Comparison of ENCODE assay signal across 21 cellular contexts in the genomic region with DNA sequence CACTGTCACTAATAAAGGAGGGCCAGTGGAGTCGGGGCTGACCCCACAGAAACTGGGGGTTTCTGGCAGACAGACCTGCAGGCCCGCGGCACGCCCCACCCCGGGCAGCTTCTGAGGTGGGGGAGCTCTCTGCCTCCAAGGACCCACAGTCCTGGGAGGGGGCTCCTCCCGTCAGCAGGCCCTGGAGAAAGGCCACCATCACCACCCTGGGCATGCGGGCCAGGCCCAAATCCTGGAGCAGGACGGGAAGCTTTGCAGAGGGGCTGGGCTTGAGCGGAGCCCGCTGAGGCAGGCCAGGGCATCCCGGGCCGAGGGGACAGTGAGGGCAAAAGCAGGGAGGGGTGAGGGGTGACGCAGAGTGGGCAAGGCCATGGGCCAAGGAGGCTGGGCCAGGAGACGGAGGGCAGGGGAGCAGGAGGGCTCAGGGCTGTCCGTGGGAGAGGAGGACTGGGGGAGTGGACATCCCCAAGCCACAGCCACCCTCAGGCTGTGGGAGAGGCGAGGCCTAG. TPM values are rescaled to one million over a fixed set of nuclear protein-coding genes. Genes with fewer than 3 reads are reported as not detected.
DNase-seq lines count a peak whose midpoint lies in the region; ATAC-seq, FAIRE-seq and TF ChIP-seq lines count a peak whose summit lies in the region.
"Had no signal": no experiment of that assay in that cellular context is flagged by ENCODE, and none has a peak within 500 bp of the region (broad histone marks: within the 10 kb centered on the region; RNA-seq: fewer than 3 reads in every experiment).

No MANE protein-coding gene starts in this region.

- TF ChIP-seq EP300 in HepG2 (IDR thresholded peaks at IDR 0.05; ENCODE audit: low read depth in 2 of 2, low read length in 2 of 2) (no peak), HepG2 (CRISPR knock-in tag; IDR thresholded peaks at IDR 0.05; ENCODE audit: borderline replicate concordance) (no peak), suprapubic skin (IDR thresholded peaks at IDR 0.05) (no peak)

- H3K79me2 ChIP-seq in HepG2 (ENCODE audit: insufficient read depth, low read length), result no peaks in the 10 kb centered on the region

- POLR2A ChIA-PET in T-cell (lab: Charles Lee) (no interaction called here), HepG2 (lab: Yijun Ruan, JAX) (no interaction called here)

- BruUV-seq in HepG2 (replicated peaks; lab: Mats Ljungman, UMichigan), result no TSS peak

- TF ChIP-seq POLR2A in HepG2 (IDR thresholded peaks at IDR 0.05; ENCODE audit: insufficient read depth in 1 of 2, low read depth in 2 of 2, low read length in 2 of 2) (no peak), suprapubic skin (IDR thresholded peaks at IDR 0.05) (no peak)

- no peak for TF ChIP-seq CTCF in left ventricle myocardium inferior (IDR thresholded peaks at IDR 0.05; ENCODE audit: borderline replicate concordance)
- TF ChIP-seq CTCF in right atrium auricular region (IDR thresholded peaks at IDR 0.05), result no peak
- no peak for TF ChIP-seq CTCF in HepG2 (CRISPR knock-in tag; IDR thresholded peaks at IDR 0.05)
- TF ChIP-seq CTCF in suprapubic skin (IDR thresholded peaks at IDR 0.05), result no peak
- TF ChIP-seq CTCF in GM10266 (IDR thresholded peaks at IDR 0.05; ENCODE audit: control insufficient read depth, insufficient read depth, low read depth, missing control alignments), result no peak

- H2AFZ ChIP-seq in HepG2 (ENCODE audit: low read length), result no peak overlapping the region

- no peak for DNase-seq in left ventricle myocardium inferior
- no peak for DNase-seq in right atrium auricular region (ENCODE audit: low spot score)
- DNase-seq in T-cell, result no peak
- DNase-seq in HepG2 (ENCODE audit: low spot score), result no peak
- peak in 1 of 2 donors; percentile 68 for DNase-seq in suprapubic skin (ENCODE audit: low spot score in 2 of 2)
- no peak for DNase-seq in GM10266 (ENCODE audit: extremely low spot score)
- DNase-seq in LoVo (ENCODE audit: low spot score), result no peak
- DNase-seq: activated T-cell treated with anti-CD3 and anti-CD28 coated beads, Interleukin-2, amount 50 U/mL, for 72 hours; Calu3; central memory CD4-positive, alpha-beta T cell; midbrain; NCI-H2029; NCI-H510A treated with DMSO at 0.1 percent for 48 hours; OCI-M1; stimulated activated CD4-positive, alpha-beta T cell treated with anti-CD3 and anti-CD28 coated beads, Interleukin-1b, Interleukin-23, amount 100 ng/mL, for 48 hours had no signal

- FAIRE-seq in HepG2 (lab: Jason Lieb, UNC), result no peak

- CTCF ChIA-PET in T-cell (lab: Charles Lee) (interaction anchor here (0.6 to 0.7 kb wide), 2 partner anchors 167 to 194 kb away, joined by 3 read pairs; no protein-coding TSS in a partner anchor), HepG2 (lab: Yijun Ruan, JAX; ENCODE audit: low intra/inter-chr PET ratio, low total read pairs) (no interaction called here)

- peak overlapping the region; percentile 75 to 89 for H3K27ac Mint-ChIP-seq in T-cell
- H3K27ac Mint-ChIP-seq: activated T-cell treated with anti-CD3 and anti-CD28 coated beads, Interleukin-2, amount 50 U/mL, for 72 hours had no signal

- H3K4me3 ChIP-seq in left ventricle myocardium inferior, result no peak overlapping the region
- H3K4me3 ChIP-seq in right atrium auricular region, result no peak overlapping the region
- no peak overlapping the region for H3K4me3 ChIP-seq in HepG2 (replicated peaks in 1 of 3; ENCODE audit: insufficient read depth in 1 of 3, low read depth in 2 of 3, low read length in 3 of 3)
- no peak overlapping the region for H3K4me3 ChIP-seq in suprapubic skin
- H3K4me3 ChIP-seq: adrenal gland, right lobe of liver, thoracic aorta had no signal

- in situ Hi-C loops in HepG2 (cut with HindIII; ENCODE audit: extremely low pct_ligation_motif_present, low pct_unique_long_range_greater_than_20kb), result no loop called here

- WGBS in HepG2 (ENCODE audit: low lambda C conversion rate), result 36% methylated on average over 14 of the region's 16 CpGs
- WGBS in suprapubic skin, result 43% methylated on average over 6 of the region's 16 CpGs

- H3K27ac ChIP-seq in left ventricle myocardium inferior (replicated peaks) (peak overlapping the region; percentile 71), right atrium auricular region (no peak overlapping the region), HepG2 (ENCODE audit: extremely low read length, insufficient read depth, low read length) (no peak overlapping the region), suprapubic skin (peak overlapping the region; percentile 40)
- H3K27ac ChIP-seq: adrenal gland, right lobe of liver, thoracic aorta had no signal

- H3K4me1 ChIP-seq in left ventricle myocardium inferior (peaks cover 29% of the 10 kb centered on the region), right atrium auricular region (peaks cover 0 to 27% of the 10 kb centered on the region in 2 donors), HepG2 (ENCODE audit: insufficient read depth, low read length) (no peaks in the 10 kb centered on the region), suprapubic skin (peaks cover 37% of the 10 kb centered on the region)
- H3K4me1 ChIP-seq: adrenal gland, right lobe of liver had no signal

- peaks cover 55% of the 10 kb centered on the region for H3K27me3 ChIP-seq in left ventricle myocardium inferior (ENCODE audit: low read depth)
- H3K27me3 ChIP-seq in right atrium auricular region, result no peaks in the 10 kb centered on the region
- peaks cover 10 to 59% of the 10 kb centered on the region in 2 experiments; a peak in 4 of 5 replicates for H3K27me3 ChIP-seq in HepG2 (ENCODE audit: control insufficient read depth in 1 of 2, insufficient read depth in 2 of 2, low read length in 2 of 2)
- H3K27me3 ChIP-seq in suprapubic skin, result peaks cover 38% of the 10 kb centered on the region
- H3K27me3 ChIP-seq: right lobe of liver had no signal

- no peak for TF ChIP-seq RAD21 in HepG2 (CRISPR knock-in tag; IDR thresholded peaks at IDR 0.05)

- no peaks in the 10 kb centered on the region for H3K36me3 ChIP-seq in left ventricle myocardium inferior
- no peaks in the 10 kb centered on the region for H3K36me3 ChIP-seq in right atrium auricular region
- H3K36me3 ChIP-seq in HepG2 (replicated peaks in 1 of 2; ENCODE audit: control insufficient read depth in 1 of 2, insufficient read depth in 2 of 2, low read length in 2 of 2), result no peaks in the 10 kb centered on the region
- no peaks in the 10 kb centered on the region for H3K36me3 ChIP-seq in suprapubic skin
- H3K36me3 ChIP-seq: adrenal gland, right lobe of liver, thoracic aorta had no signal

- intact Hi-C loops in left ventricle myocardium inferior (cut with micrococcal nuclease), result no loop called here
- intact Hi-C loops in HepG2 (cut with micrococcal nuclease; ENCODE audit: unreplicated experiment), result no loop called here

- H3K9ac ChIP-seq in HepG2 (ENCODE audit: insufficient read depth, low read depth, low read length), result no peak overlapping the region

- H3K36me3 Mint-ChIP-seq in T-cell, result no peaks in the 10 kb centered on the region
- H3K36me3 Mint-ChIP-seq: IgD-negative memory B cell had no signal

- no peaks in the 10 kb centered on the region for H3K9me3 ChIP-seq in left ventricle myocardium inferior (replicated peaks)
- H3K9me3 ChIP-seq in right atrium auricular region, result no peaks in the 10 kb centered on the region
- no peaks in the 10 kb centered on the region for H3K9me3 ChIP-seq in HepG2 (ENCODE audit: low read length)
- no peaks in the 10 kb centered on the region for H3K9me3 ChIP-seq in suprapubic skin
- H3K9me3 ChIP-seq: adrenal gland, right lobe of liver, thoracic aorta had no signal

- no peaks in the 10 kb centered on the region for H3K27me3 Mint-ChIP-seq in T-cell

- H4K20me1 ChIP-seq in HepG2 (ENCODE audit: insufficient read depth, low read length), result no peaks in the 10 kb centered on the region

- H3K4me2 ChIP-seq in HepG2 (ENCODE audit: low read depth, low read length), result no peak overlapping the region

- peaks cover 31 to 41% (median 31%) of the 10 kb centered on the region in 3 donors for H3K4me1 Mint-ChIP-seq in T-cell

- H3K9me3 Mint-ChIP-seq in T-cell, result no peaks in the 10 kb centered on the region
- H3K9me3 Mint-ChIP-seq: activated T-cell treated with anti-CD3 and anti-CD28 coated beads, Interleukin-2, amount 50 U/mL, for 72 hours had no signal

- ATAC-seq in T-cell (replicated peaks in 1 of 4) (no peak), HepG2 (peak; percentile 44; the same call in 2 of the 3 replicates), HG02852 (IDR thresholded peaks at IDR 0.05; ENCODE audit: unreplicated experiment) (no peak)

- H3K4me3 Mint-ChIP-seq in T-cell, result peak overlapping the region in 1 of 3 donors; percentile 73

RNA-seq across cellular contexts. Expression of gene GPR132, which starts 11.1 kb away (rescaled TPM):
- total RNA-seq in left ventricle myocardium inferior (1.0 TPM), right atrium auricular region (1 to 10 TPM in 1 of 2 donors, under 1 TPM in 1; 0.67 to 1.2 TPM), T-cell (10 to 100 TPM; 47.0 to 58.0 (median 49.7) TPM), HepG2 (2016; rRNA removed; fragmentation: Illumina TruSeq; extraction: Trizol) (not detected in 2 replicates), suprapubic skin (1 to 10 TPM in 2 of 4 donors, under 1 TPM in 2; 0.95 to 2.7 (median 1.3) TPM)
- total RNA-seq in HepG2 (2016; cell fraction: cytosol; rRNA removed; fragmentation: Illumina TruSeq; extraction: Trizol; ENCODE audit: low read depth), result not detected in 2 replicates
- total RNA-seq in HepG2 (2016; cell fraction: insoluble cytoplasmic fraction; rRNA removed; fragmentation: Illumina TruSeq; extraction: Trizol), result not detected in 2 replicates
- not detected in 2 replicates for total RNA-seq in HepG2 (2016; cell fraction: membrane; rRNA removed; fragmentation: Illumina TruSeq; extraction: Trizol)
- total RNA-seq in HepG2 (2016; cell fraction: nucleus; rRNA removed; fragmentation: Illumina TruSeq; extraction: Trizol), result not detected in 2 replicates
- not detected in 2 replicates for polyA plus RNA-seq in HepG2 (2011; rRNA removed)
- not detected in 2 replicates for polyA plus RNA-seq in HepG2 (2011; cell fraction: cytosol; rRNA removed)
- 0.05 TPM in 1 of 2 replicates, not detected in the other for polyA plus RNA-seq in HepG2 (2011; cell fraction: nucleus; rRNA removed)
- polyA plus RNA-seq in HepG2 (2012), result not detected in 2 replicates
- polyA plus RNA-seq in HepG2 (2016; cell fraction: cytosol; fragmentation: Illumina TruSeq; extraction: Trizol; ENCODE audit: low read depth), result not detected in 2 replicates
- not detected in 2 replicates for polyA plus RNA-seq in HepG2 (2016; cell fraction: insoluble cytoplasmic fraction; fragmentation: Illumina TruSeq; extraction: Trizol; ENCODE audit: low read depth)
- not detected in 2 replicates for polyA plus RNA-seq in HepG2 (2016; cell fraction: membrane; fragmentation: Illumina TruSeq; extraction: Trizol; ENCODE audit: low read depth)
- polyA plus RNA-seq in HepG2 (2016; cell fraction: nucleus; fragmentation: Illumina TruSeq; extraction: Trizol; ENCODE audit: insufficient read depth, low read depth), result not detected in 2 replicates
- polyA minus RNA-seq in HepG2 (2011; rRNA and poly(A)+ RNA removed; ENCODE audit: low replicate concordance), result 0.09 TPM in 1 of 2 replicates, not detected in the other
- polyA minus RNA-seq in HepG2 (2011; cell fraction: cytosol; rRNA and poly(A)+ RNA removed), result not detected in 2 replicates
- not detected in 2 replicates for polyA minus RNA-seq in HepG2 (2011; cell fraction: nucleus; rRNA and poly(A)+ RNA removed)
- total RNA-seq: SK-MEL-5 had no signal

RNA-seq across cellular contexts. Expression of gene CDCA4, which starts 55.5 kb away (rescaled TPM):
- total RNA-seq in left ventricle myocardium inferior, result 2.0 TPM
- 1 to 10 TPM; 3.3 to 5.1 TPM for total RNA-seq in right atrium auricular region
- 10 to 100 TPM; 13.0 to 20.1 (median 15.8) TPM for total RNA-seq in T-cell
- total RNA-seq in HepG2 (2016; rRNA removed; fragmentation: Illumina TruSeq; extraction: Trizol), result 42.1 and 43.1 TPM in 2 replicates
- total RNA-seq in HepG2 (2016; cell fraction: cytosol; rRNA removed; fragmentation: Illumina TruSeq; extraction: Trizol; ENCODE audit: low read depth), result 9.0 and 12.4 TPM in 2 replicates
- 41.3 and 41.8 TPM in 2 replicates for total RNA-seq in HepG2 (2016; cell fraction: insoluble cytoplasmic fraction; rRNA removed; fragmentation: Illumina TruSeq; extraction: Trizol)
- total RNA-seq in HepG2 (2016; cell fraction: membrane; rRNA removed; fragmentation: Illumina TruSeq; extraction: Trizol), result 34.3 and 35.7 TPM in 2 replicates
- total RNA-seq in HepG2 (2016; cell fraction: nucleus; rRNA removed; fragmentation: Illumina TruSeq; extraction: Trizol), result 19.4 and 21.5 TPM in 2 replicates
- 17.7 and 19.7 TPM in 2 replicates for polyA plus RNA-seq in HepG2 (2011; rRNA removed)
- 13.7 and 20.7 TPM in 2 replicates for polyA plus RNA-seq in HepG2 (2011; cell fraction: cytosol; rRNA removed)
- 8.9 and 10.9 TPM in 2 replicates for polyA plus RNA-seq in HepG2 (2011; cell fraction: nucleus; rRNA removed)
- polyA plus RNA-seq in HepG2 (2012), result 11.9 and 18.4 TPM in 2 replicates
- polyA plus RNA-seq in HepG2 (2016; cell fraction: cytosol; fragmentation: Illumina TruSeq; extraction: Trizol; ENCODE audit: low read depth), result 7.6 and 8.1 TPM in 2 replicates
- polyA plus RNA-seq in HepG2 (2016; cell fraction: insoluble cytoplasmic fraction; fragmentation: Illumina TruSeq; extraction: Trizol; ENCODE audit: low read depth), result 44.8 and 50.0 TPM in 2 replicates
- polyA plus RNA-seq in HepG2 (2016; cell fraction: membrane; fragmentation: Illumina TruSeq; extraction: Trizol; ENCODE audit: low read depth), result 24.5 and 25.1 TPM in 2 replicates
- 33.7 and 34.8 TPM in 2 replicates for polyA plus RNA-seq in HepG2 (2016; cell fraction: nucleus; fragmentation: Illumina TruSeq; extraction: Trizol; ENCODE audit: insufficient read depth, low read depth)
- 30.0 and 31.4 TPM in 2 replicates for polyA minus RNA-seq in HepG2 (2011; rRNA and poly(A)+ RNA removed; ENCODE audit: low replicate concordance)
- 11.2 and 15.5 TPM in 2 replicates for polyA minus RNA-seq in HepG2 (2011; cell fraction: cytosol; rRNA and poly(A)+ RNA removed)
- polyA minus RNA-seq in HepG2 (2011; cell fraction: nucleus; rRNA and poly(A)+ RNA removed), result 6.6 and 8.0 TPM in 2 replicates
- total RNA-seq in suprapubic skin, result 10 to 100 TPM; 27.7 to 38.6 (median 35.8) TPM

Comparison
In these comparisons a context has a peak if more than half of its experiments do, and no peak if none do; other contexts are left out.
1. H3K27ac ChIP-seq: peak in left ventricle myocardium inferior (single experiment) and suprapubic skin (single experiment); none in right atrium auricular region (0 of 2) and HepG2 (single experiment).
2. RNA of gene GPR132, which starts 11.1 kb away (total RNA-seq): 47.0 to 58.0 TPM in T-cell; 0.95 to 2.7 TPM in suprapubic skin, 0.67 to 1.2 TPM in right atrium auricular region, 1.0 TPM in left ventricle myocardium inferior (single experiment) and not detected in HepG2; every median in the first group is over 10 times any median in the second.